In the genomic region with DNA sequence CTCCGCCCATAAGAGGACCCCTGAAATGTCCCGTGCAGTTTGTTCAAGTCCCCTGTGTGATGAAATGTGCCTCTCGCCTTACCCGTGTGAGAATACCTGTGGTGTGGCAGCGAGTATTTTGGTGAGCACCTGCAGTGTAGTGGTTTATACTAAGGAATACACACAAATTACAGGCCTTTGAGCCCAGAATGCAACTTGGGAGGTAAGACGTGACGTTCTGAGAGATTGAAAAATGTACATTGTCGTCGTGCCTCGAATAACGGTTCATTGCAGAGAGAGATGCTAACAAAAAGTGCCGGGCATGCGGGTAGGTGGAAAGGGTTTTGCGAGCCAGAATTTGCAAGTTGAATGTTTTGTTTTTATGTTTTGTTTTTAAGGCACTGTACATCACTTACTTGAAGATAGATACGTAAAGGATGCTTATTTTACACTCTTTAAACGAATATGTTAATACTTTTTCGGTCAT, we compare ENCODE assay signal across 8 cellular contexts. TPM values are rescaled to one million over a fixed set of nuclear protein-coding genes. Genes with fewer than 3 reads are reported as not detected.
DNase-seq lines count a peak whose midpoint lies in the region; ATAC-seq, FAIRE-seq and TF ChIP-seq lines count a peak whose summit lies in the region.

No MANE protein-coding gene starts in this region.

- H3K4me3 ChIP-seq in cardiac muscle cell (peak overlapping the region; percentile 53), HepG2 (replicated peaks in 1 of 3; ENCODE audit: insufficient read depth in 1 of 3, low read depth in 2 of 3, low read length in 3 of 3) (peak overlapping the region; percentile 80 to 90 (median 88)), upper lobe of right lung (peak overlapping the region; percentile 74)

- WGBS in HepG2 (ENCODE audit: low lambda C conversion rate): 6% methylated on average over 17 of the region's 17 CpGs

- peaks cover 19 to 20% of the 10 kb centered on the region in 2 donors for H3K36me3 Mint-ChIP-seq in activated naive CD4-positive, alpha-beta T cell treated with anti-CD3 and anti-CD28 coated beads, Interleukin-2, amount 50 U/mL, for 72 hours

- H3K4me1 ChIP-seq in cardiac muscle cell (ENCODE audit: low read depth) (peaks cover 50% of the 10 kb centered on the region), HepG2 (ENCODE audit: insufficient read depth, low read length) (peaks cover 39% of the 10 kb centered on the region), upper lobe of right lung (no peaks in the 10 kb centered on the region)

- in situ Hi-C loops in HepG2 (cut with HindIII; ENCODE audit: extremely low pct_ligation_motif_present, low pct_unique_long_range_greater_than_20kb): no loop called here

- peak overlapping the region; percentile 47 for H2AFZ ChIP-seq in HepG2 (ENCODE audit: low read length)

- H3K27ac Mint-ChIP-seq in activated naive CD4-positive, alpha-beta T cell treated with anti-CD3 and anti-CD28 coated beads, Interleukin-2, amount 50 U/mL, for 72 hours: peak overlapping the region; percentile 87 to 92

- POLR2A ChIA-PET in HepG2 (lab: Yijun Ruan, JAX): interaction anchor here (1.2 to 1.3 kb wide), 2 partner anchors 23 to 519 kb away, joined by 3 read pairs; a partner anchor contains a TSS

- TF ChIP-seq POLR2A in HepG2 (IDR thresholded peaks at IDR 0.05; ENCODE audit: insufficient read depth in 1 of 2, low read depth in 2 of 2, low read length in 2 of 2): no peak

- H3K27me3 ChIP-seq in cardiac muscle cell: no peaks in the 10 kb centered on the region
- H3K27me3 ChIP-seq in HepG2 (ENCODE audit: control insufficient read depth in 1 of 2, insufficient read depth in 2 of 2, low read length in 2 of 2): no peaks in the 10 kb centered on the region
- no peaks in the 10 kb centered on the region for H3K27me3 ChIP-seq in upper lobe of right lung

- no peaks in the 10 kb centered on the region for H3K9me3 Mint-ChIP-seq in activated naive CD4-positive, alpha-beta T cell treated with anti-CD3 and anti-CD28 coated beads, Interleukin-2, amount 50 U/mL, for 72 hours

- no peak for TF ChIP-seq RAD21 in HepG2 (CRISPR knock-in tag; IDR thresholded peaks at IDR 0.05)

- no peaks in the 10 kb centered on the region for H4K20me1 ChIP-seq in HepG2 (ENCODE audit: insufficient read depth, low read length)

- peaks cover 24% of the 10 kb centered on the region for H3K79me2 ChIP-seq in HepG2 (ENCODE audit: insufficient read depth, low read length)

- no peak for FAIRE-seq in HepG2 (lab: Jason Lieb, UNC)

- H3K36me3 ChIP-seq in cardiac muscle cell (no peaks in the 10 kb centered on the region), HepG2 (replicated peaks in 1 of 2; ENCODE audit: control insufficient read depth in 1 of 2, insufficient read depth in 2 of 2, low read length in 2 of 2) (peaks cover 0 to 3% of the 10 kb centered on the region in 2 experiments; a peak in 2 of 5 replicates), upper lobe of right lung (peaks cover 15% of the 10 kb centered on the region)

- TF ChIP-seq EP300 in HepG2 (IDR thresholded peaks at IDR 0.05; ENCODE audit: low read depth in 2 of 2, low read length in 2 of 2) (no peak), HepG2 (CRISPR knock-in tag; IDR thresholded peaks at IDR 0.05; ENCODE audit: borderline replicate concordance) (no peak)

- H3K9me3 ChIP-seq in cardiac muscle cell (ENCODE audit: low read depth) (no peaks in the 10 kb centered on the region), HepG2 (ENCODE audit: low read length) (no peaks in the 10 kb centered on the region), upper lobe of right lung (no peaks in the 10 kb centered on the region)

- no peak for DNase-seq in cardiac muscle cell (ENCODE audit: low read depth in 1 of 2, low spot score in 1 of 2)
- DNase-seq in Right ventricle myocardium inferior (ENCODE audit: missing footprints): no peak
- DNase-seq in activated naive CD4-positive, alpha-beta T cell treated with anti-CD3 and anti-CD28 coated beads, Interleukin-2, amount 50 U/mL, for 72 hours (ENCODE audit: low spot score in 2 of 2): no peak
- DNase-seq in HepG2 (ENCODE audit: low spot score): no peak
- no peak for DNase-seq in upper lobe of right lung
- no peak for DNase-seq in occipital lobe (lab: John Stamatoyannopoulos, UW)

- peak overlapping the region; percentile 82 for H3K4me2 ChIP-seq in HepG2 (ENCODE audit: low read depth, low read length)

- intact Hi-C loops in Right ventricle myocardium inferior (cut with DNase I): loop anchor here (2.0 kb wide), 1 partner anchor 49 kb away; no protein-coding TSS in a partner anchor
- intact Hi-C loops in HepG2 (cut with micrococcal nuclease; ENCODE audit: unreplicated experiment): loop anchor here (10.0 kb wide), 1 partner anchor 471 kb away; no protein-coding TSS in a partner anchor
- intact Hi-C loops in upper lobe of right lung (cut with DNase I): no loop called here

- ATAC-seq in Right ventricle myocardium inferior (no peak), HG03354 (IDR thresholded peaks at IDR 0.05; ENCODE audit: poor library complexity, severe bottlenecking, unreplicated experiment) (peak; percentile 25), HepG2 (peak; percentile 47), upper lobe of right lung (no peak), HG03457 (IDR thresholded peaks at IDR 0.05; ENCODE audit: unreplicated experiment) (no peak)
- peak in 1 of 2 donors; percentile 39 for ATAC-seq in activated naive CD4-positive, alpha-beta T cell treated with anti-CD3 and anti-CD28 coated beads, Interleukin-2, amount 50 U/mL, for 72 hours

- no TSS peak for BruUV-seq in HepG2 (replicated peaks; lab: Mats Ljungman, UMichigan)

- H3K27ac ChIP-seq in cardiac muscle cell: no peak overlapping the region
- H3K27ac ChIP-seq in HepG2 (ENCODE audit: extremely low read length, insufficient read depth, low read length): peak overlapping the region; percentile 92
- peak overlapping the region; percentile 88 for H3K27ac ChIP-seq in upper lobe of right lung

- CTCF ChIA-PET in HepG2 (lab: Yijun Ruan, JAX; ENCODE audit: low intra/inter-chr PET ratio, low total read pairs): no interaction called here

- peak overlapping the region; percentile 89 for H3K9ac ChIP-seq in HepG2 (ENCODE audit: insufficient read depth, low read depth, low read length)

- no peak for TF ChIP-seq CTCF in cardiac muscle cell (IDR thresholded peaks at IDR 0.05; ENCODE audit: low read depth, low read length)
- no peak for TF ChIP-seq CTCF in HepG2 (CRISPR knock-in tag; IDR thresholded peaks at IDR 0.05)
- TF ChIP-seq CTCF in upper lobe of right lung (IDR thresholded peaks at IDR 0.05): no peak

TF ChIP-seq in HepG2, 621 proteins besides CTCF, POLR2A, EP300 and RAD21 (continues in another document):
- TF ChIP-seq ZNF816 (CRISPR knock-in tag; IDR thresholded peaks at IDR 0.05; ENCODE audit: borderline replicate concordance) (0 out of 2 replicates have a peak, but pooled peaks have one; percentile 9), PHF8 (CRISPR knock-in tag; IDR thresholded peaks at IDR 0.05) (no peak), GFI1 (CRISPR knock-in tag; IDR thresholded peaks at IDR 0.05; ENCODE audit: borderline replicate concordance) (0 out of 2 replicates have a peak, but pooled peaks have one; percentile 11), JUNB (CRISPR knock-in tag; IDR thresholded peaks at IDR 0.05; ENCODE audit: borderline replicate concordance) (peak; percentile 18; the same call in 1 of the 2 replicates), THYN1 (CRISPR knock-in tag; IDR thresholded peaks at IDR 0.05; ENCODE audit: borderline replicate concordance, low read depth) (peak; percentile 29; the same call in 1 of the 2 replicates)
- TF ChIP-seq, protein P1, sequence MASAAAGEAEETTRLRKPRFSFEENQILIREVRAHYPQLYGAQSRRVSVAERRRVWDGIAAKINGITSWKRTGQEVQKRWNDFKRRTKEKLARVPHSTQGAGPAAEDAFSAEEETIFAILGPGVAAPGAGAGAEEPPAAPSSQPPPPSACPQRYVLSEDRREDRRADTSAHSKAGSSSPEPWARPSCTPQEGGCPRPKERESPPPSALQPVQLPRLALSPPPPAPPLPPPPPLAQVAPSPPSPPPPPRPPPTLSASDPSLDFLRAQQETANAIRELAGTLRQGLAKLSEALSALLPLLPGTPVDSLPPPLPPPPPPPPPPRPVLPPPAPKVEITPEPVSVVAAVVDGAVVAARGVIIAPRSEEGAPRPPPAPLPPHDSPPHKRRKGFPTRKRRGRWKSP (CRISPR knock-in tag; IDR thresholded peaks at IDR 0.05): 0 out of 2 replicates have a peak, but pooled peaks have one; percentile 6

RNA-seq across cellular contexts. Expression of a gene that starts 0.9 kb away (rescaled TPM):
- total RNA-seq in cardiac muscle cell (20.6 and 30.1 TPM in 2 replicates), Right ventricle myocardium inferior (5.1 TPM), HepG2 (2016; rRNA removed; fragmentation: Illumina TruSeq; extraction: Trizol) (47.4 and 68.5 TPM in 2 replicates), upper lobe of right lung (30.4 TPM), occipital lobe (45.7 TPM)
- polyA plus RNA-seq in cardiac muscle cell (27.4 and 30.3 TPM in 2 replicates), HepG2 (2011; rRNA removed) (10.9 and 14.2 TPM in 2 replicates)
- 10 to 100 TPM; 51.2 to 72.5 TPM for total RNA-seq in activated naive CD4-positive, alpha-beta T cell treated with anti-CD3 and anti-CD28 coated beads, Interleukin-2, amount 50 U/mL, for 72 hours
- total RNA-seq in HepG2 (2016; cell fraction: cytosol; rRNA removed; fragmentation: Illumina TruSeq; extraction: Trizol; ENCODE audit: low read depth): 30.0 and 33.7 TPM in 2 replicates
- total RNA-seq in HepG2 (2016; cell fraction: insoluble cytoplasmic fraction; rRNA removed; fragmentation: Illumina TruSeq; extraction: Trizol): 41.7 and 67.3 TPM in 2 replicates
- 54.2 and 60.1 TPM in 2 replicates for total RNA-seq in HepG2 (2016; cell fraction: membrane; rRNA removed; fragmentation: Illumina TruSeq; extraction: Trizol)
- total RNA-seq in HepG2 (2016; cell fraction: nucleus; rRNA removed; fragmentation: Illumina TruSeq; extraction: Trizol): 31.6 and 34.5 TPM in 2 replicates
- polyA plus RNA-seq in HepG2 (2011; cell fraction: cytosol; rRNA removed): 4.7 and 9.6 TPM in 2 replicates
- polyA plus RNA-seq in HepG2 (2011; cell fraction: nucleus; rRNA removed): 2.7 and 4.2 TPM in 2 replicates
- 17.4 and 18.9 TPM in 2 replicates for polyA plus RNA-seq in HepG2 (2012)
- polyA plus RNA-seq in HepG2 (2016; cell fraction: cytosol; fragmentation: Illumina TruSeq; extraction: Trizol; ENCODE audit: low read depth): 18.4 and 18.5 TPM in 2 replicates
- 52.2 and 53.7 TPM in 2 replicates for polyA plus RNA-seq in HepG2 (2016; cell fraction: insoluble cytoplasmic fraction; fragmentation: Illumina TruSeq; extraction: Trizol; ENCODE audit: low read depth)
- polyA plus RNA-seq in HepG2 (2016; cell fraction: membrane; fragmentation: Illumina TruSeq; extraction: Trizol; ENCODE audit: low read depth): 33.1 and 36.4 TPM in 2 replicates
- polyA plus RNA-seq in HepG2 (2016; cell fraction: nucleus; fragmentation: Illumina TruSeq; extraction: Trizol; ENCODE audit: insufficient read depth, low read depth): 23.3 and 24.4 TPM in 2 replicates
- 4.0 and 26.1 TPM in 2 replicates for polyA minus RNA-seq in HepG2 (2011; rRNA and poly(A)+ RNA removed; ENCODE audit: low replicate concordance)
- 13.6 and 17.0 TPM in 2 replicates for polyA minus RNA-seq in HepG2 (2011; cell fraction: cytosol; rRNA and poly(A)+ RNA removed)
- polyA minus RNA-seq in HepG2 (2011; cell fraction: nucleus; rRNA and poly(A)+ RNA removed): 21.3 and 28.7 TPM in 2 replicates

Comparison
In these comparisons a context has a peak if more than half of its experiments do, and no peak if none do; other contexts are left out.
1. ATAC-seq: peak in HG03354 (single experiment) and HepG2 (single experiment); none in Right ventricle myocardium inferior (single experiment), upper lobe of right lung (single experiment) and HG03457 (single experiment).
2. Peak in every context shown above with its lines, with median percentiles within 50 percentile points of each other: H3K4me3 ChIP-seq.